ENCODE assay signal across 10 cellular contexts in the genomic region with DNA sequence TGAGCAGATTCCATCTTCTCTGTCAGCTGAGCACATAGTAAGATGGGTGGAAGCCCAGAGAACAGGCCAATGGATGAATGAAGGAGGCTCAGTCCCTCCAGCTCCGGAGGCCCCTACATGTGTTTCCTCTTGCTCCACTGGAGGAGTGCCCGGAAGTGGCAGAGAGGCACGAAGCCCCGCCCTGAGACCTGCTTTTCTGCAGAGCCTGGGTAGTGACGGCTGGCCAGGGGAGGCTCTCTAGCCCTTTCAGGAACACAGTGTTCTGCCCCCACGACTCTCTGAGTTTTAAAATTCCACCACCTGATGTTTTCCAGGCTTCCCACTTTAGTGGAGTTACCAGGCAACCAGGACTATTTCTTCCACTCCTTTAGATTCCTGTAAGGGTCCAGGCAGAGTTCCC.
DNase-seq lines count a peak whose midpoint lies in the region; ATAC-seq lines count a peak whose summit lies in the region.
"Had no signal": no experiment of that assay in that cellular context is flagged by ENCODE, and none has a peak within 500 bp of the region (broad histone marks: within the 10 kb centered on the region; RNA-seq: fewer than 3 reads in every experiment).

No MANE protein-coding gene starts in this region.

- no peak overlapping the region for H3K27ac ChIP-seq in neuronal stem cell (replicated peaks; ENCODE audit: low read length)

- H3K36me3 ChIP-seq in H7 (replicated peaks; ENCODE audit: control insufficient read depth, insufficient read depth, low read length) = no peaks in the 10 kb centered on the region
- no peaks in the 10 kb centered on the region for H3K36me3 ChIP-seq in neuronal stem cell (replicated peaks in 1 of 2; ENCODE audit: control insufficient read depth in 2 of 2, insufficient read depth in 2 of 2, low read length in 2 of 2)

- intact Hi-C loops in left colon (cut with DNase I, micrococcal nuclease) = no loop called here
- intact Hi-C loops in activated T-helper 1 cell treated with anti-CD3 and anti-CD28 coated beads, Interleukin-12 subunit alpha, Interleukin-12 subunit beta, Interleukin-2, Interleukin-4 antibody, amounts not matched to agents 30 ng/mL and 10 ng/mL and 1 ng/mL, durations not matched to agents 14 hours and 24 hours and 36 hours (cut with micrococcal nuclease) = no loop called here

- H3K9ac ChIP-seq in neuronal stem cell (ENCODE audit: low read depth, low read length, poor library complexity) = no peak overlapping the region

- H3K4me3 Mint-ChIP-seq in activated CD4-positive, alpha-beta memory T cell treated with anti-CD3 and anti-CD28 coated beads, Interleukin-2, amount 10 ng/mL, durations not matched to agents 7 days and 5 days = no peak overlapping the region
- no peak overlapping the region for H3K4me3 Mint-ChIP-seq in activated T-helper 1 cell treated with anti-CD3 and anti-CD28 coated beads, Interleukin-12 subunit alpha, Interleukin-12 subunit beta, Interleukin-2, Interleukin-4 antibody, amounts not matched to agents 30 ng/mL and 10 ng/mL and 1 ng/mL, durations not matched to agents 14 hours and 24 hours and 36 hours

- H3K4me2 ChIP-seq in neuronal stem cell (ENCODE audit: insufficient read depth, low read length, poor library complexity, severe bottlenecking) = no peak overlapping the region

- H3K27me3 ChIP-seq in H7 (ENCODE audit: control insufficient read depth, insufficient read depth, low read length) (no peaks in the 10 kb centered on the region), neuronal stem cell (ENCODE audit: control insufficient read depth in 3 of 3, insufficient read depth in 3 of 3, low read depth in 1 of 3, low read length in 3 of 3) (peaks cover 0 to 7% (median 0%) of the 10 kb centered on the region in 3 experiments)

- CTCF ChIA-PET in activated CD4-positive, alpha-beta memory T cell treated with anti-CD3 and anti-CD28 coated beads, Interleukin-2, amount 10 ng/mL, durations not matched to agents 7 days and 5 days (lab: Charles Lee) = no interaction called here

- no CpG with 5 or more reads among the region's 6 CpGs for WGBS in neuronal stem cell (ENCODE audit: extremely low coverage in 2 of 2, insufficient read length in 2 of 2, insufficient replicate concordance in 1 of 2), 2 donors

- H3K4me1 ChIP-seq in neuronal stem cell (ENCODE audit: control insufficient read depth in 2 of 2, insufficient read depth in 1 of 2, low read depth in 1 of 2, low read length in 2 of 2) = peaks cover 0 to 14% of the 10 kb centered on the region in 2 donors

- no peak overlapping the region for H3K27ac Mint-ChIP-seq in activated CD4-positive, alpha-beta memory T cell treated with anti-CD3 and anti-CD28 coated beads, Interleukin-2, amount 10 ng/mL, durations not matched to agents 7 days and 5 days
- no peak overlapping the region for H3K27ac Mint-ChIP-seq in activated T-helper 1 cell treated with anti-CD3 and anti-CD28 coated beads, Interleukin-12 subunit alpha, Interleukin-12 subunit beta, Interleukin-2, Interleukin-4 antibody, amounts not matched to agents 30 ng/mL and 10 ng/mL and 1 ng/mL, durations not matched to agents 14 hours and 24 hours and 36 hours

- no peaks in the 10 kb centered on the region for H3K79me1 ChIP-seq in neuronal stem cell (ENCODE audit: low read depth, low read length)

- no peak overlapping the region for H3K23ac ChIP-seq in neuronal stem cell (ENCODE audit: low read depth, low read length, poor library complexity)

- no peak overlapping the region for H2BK12ac ChIP-seq in neuronal stem cell (ENCODE audit: low read length)

- peaks cover 8% of the 10 kb centered on the region for H3K4me1 Mint-ChIP-seq in activated CD4-positive, alpha-beta memory T cell treated with anti-CD3 and anti-CD28 coated beads, Interleukin-2, amount 10 ng/mL, durations not matched to agents 7 days and 5 days
- peaks cover 5% of the 10 kb centered on the region for H3K4me1 Mint-ChIP-seq in activated T-helper 1 cell treated with anti-CD3 and anti-CD28 coated beads, Interleukin-12 subunit alpha, Interleukin-12 subunit beta, Interleukin-2, Interleukin-4 antibody, amounts not matched to agents 30 ng/mL and 10 ng/mL and 1 ng/mL, durations not matched to agents 14 hours and 24 hours and 36 hours (ENCODE audit: low read depth)

- H3K9me3 ChIP-seq in neuronal stem cell (replicated peaks in 1 of 2; ENCODE audit: control insufficient read depth in 2 of 2, insufficient read depth in 1 of 2, low read depth in 1 of 2, low read length in 2 of 2) = no peaks in the 10 kb centered on the region

- no peak overlapping the region for H2AK5ac ChIP-seq in neuronal stem cell (ENCODE audit: low read depth, low read length)

- POLR2A ChIA-PET in activated CD4-positive, alpha-beta memory T cell treated with anti-CD3 and anti-CD28 coated beads, Interleukin-2, amount 10 ng/mL, durations not matched to agents 7 days and 5 days (lab: Charles Lee) = no interaction called here

- H3K14ac ChIP-seq in neuronal stem cell (ENCODE audit: low read length) = no peak overlapping the region

- ATAC-seq in left colon = peak; percentile 48
- ATAC-seq: sciatic nerve had no signal

- no peak overlapping the region for H3K4me3 ChIP-seq in H7 (ENCODE audit: insufficient read depth, low read depth, low read length)
- no peak overlapping the region for H3K4me3 ChIP-seq in neuronal stem cell (ENCODE audit: low read length in 2 of 2)

- no peaks in the 10 kb centered on the region for H3K9me3 Mint-ChIP-seq in activated CD4-positive, alpha-beta memory T cell treated with anti-CD3 and anti-CD28 coated beads, Interleukin-2, amount 10 ng/mL, durations not matched to agents 7 days and 5 days
- H3K9me3 Mint-ChIP-seq in activated T-helper 1 cell treated with anti-CD3 and anti-CD28 coated beads, Interleukin-12 subunit alpha, Interleukin-12 subunit beta, Interleukin-2, Interleukin-4 antibody, amounts not matched to agents 30 ng/mL and 10 ng/mL and 1 ng/mL, durations not matched to agents 14 hours and 24 hours and 36 hours = no peaks in the 10 kb centered on the region

- no peak overlapping the region for H2BK5ac ChIP-seq in neuronal stem cell (ENCODE audit: low read length)

- no peak overlapping the region for H2AFZ ChIP-seq in neuronal stem cell (ENCODE audit: low read length)

- no peak overlapping the region for H4K91ac ChIP-seq in neuronal stem cell (ENCODE audit: low read depth, low read length, poor library complexity)

- peaks cover 12% of the 10 kb centered on the region for H3K27me3 Mint-ChIP-seq in activated CD4-positive, alpha-beta memory T cell treated with anti-CD3 and anti-CD28 coated beads, Interleukin-2, amount 10 ng/mL, durations not matched to agents 7 days and 5 days
- H3K27me3 Mint-ChIP-seq in activated T-helper 1 cell treated with anti-CD3 and anti-CD28 coated beads, Interleukin-12 subunit alpha, Interleukin-12 subunit beta, Interleukin-2, Interleukin-4 antibody, amounts not matched to agents 30 ng/mL and 10 ng/mL and 1 ng/mL, durations not matched to agents 14 hours and 24 hours and 36 hours (ENCODE audit: insufficient read depth) = peaks cover 10% of the 10 kb centered on the region

- H4K8ac ChIP-seq in neuronal stem cell (ENCODE audit: low read depth, low read length) = no peak overlapping the region

- no peak overlapping the region for H3K4ac ChIP-seq in neuronal stem cell (ENCODE audit: low read length)

- peak in 11 of 14 donors; percentile 7 to 81 (median 49) for DNase-seq in C1 segment of cervical spinal cord (lab: John Stamatoyannopoulos, UW)
- peak; percentile 33 for DNase-seq in H7
- peak; percentile 22 for DNase-seq in activated CD4-positive, alpha-beta memory T cell treated with anti-CD3 and anti-CD28 coated beads, Interleukin-2, amount 10 ng/mL, durations not matched to agents 7 days and 5 days
- DNase-seq in left colon = peak; percentile 21 to 38
- DNase-seq in activated T-helper 1 cell treated with anti-CD3 and anti-CD28 coated beads, Interleukin-12 subunit alpha, Interleukin-12 subunit beta, Interleukin-2, Interleukin-4 antibody, amounts not matched to agents 30 ng/mL and 10 ng/mL and 1 ng/mL, durations not matched to agents 14 hours and 24 hours and 36 hours (ENCODE audit: low spot score) = no peak
- no peak for DNase-seq in retina
- no peak for DNase-seq in neuronal stem cell (ENCODE audit: low spot score)
- DNase-seq in NCI-H1417 (lab: John Stamatoyannopoulos, UW) = no peak
- DNase-seq: mammary epithelial cell had no signal

- no peak overlapping the region for H2BK15ac ChIP-seq in neuronal stem cell (ENCODE audit: low read length)

- no peaks in the 10 kb centered on the region for H3K36me3 Mint-ChIP-seq in activated CD4-positive, alpha-beta memory T cell treated with anti-CD3 and anti-CD28 coated beads, Interleukin-2, amount 10 ng/mL, durations not matched to agents 7 days and 5 days (ENCODE audit: low read depth)
- H3K36me3 Mint-ChIP-seq in activated T-helper 1 cell treated with anti-CD3 and anti-CD28 coated beads, Interleukin-12 subunit alpha, Interleukin-12 subunit beta, Interleukin-2, Interleukin-4 antibody, amounts not matched to agents 30 ng/mL and 10 ng/mL and 1 ng/mL, durations not matched to agents 14 hours and 24 hours and 36 hours (ENCODE audit: low read depth) = no peaks in the 10 kb centered on the region

- no peak overlapping the region for H2BK120ac ChIP-seq in neuronal stem cell (ENCODE audit: low read depth, low read length)

- H3K18ac ChIP-seq in neuronal stem cell (ENCODE audit: low read length) = no peak overlapping the region

Comparison
In these comparisons a context has a peak if more than half of its experiments do, and no peak if none do; other contexts are left out.
1. DNase-seq: peak in C1 segment of cervical spinal cord (11 of 14), H7 (single experiment), activated CD4-positive, alpha-beta memory T cell treated with anti-CD3 and anti-CD28 coated beads, Interleukin-2, amount 10 ng/mL, durations not matched to agents 7 days and 5 days (single experiment) and left colon (2 of 2); none in activated T-helper 1 cell treated with anti-CD3 and anti-CD28 coated beads, Interleukin-12 subunit alpha, Interleukin-12 subunit beta, Interleukin-2, Interleukin-4 antibody, amounts not matched to agents 30 ng/mL and 10 ng/mL and 1 ng/mL, durations not matched to agents 14 hours and 24 hours and 36 hours (single experiment), retina (single experiment), neuronal stem cell (single experiment) and NCI-H1417 (0 of 3).